ENCODE assay signal across 12 cellular contexts in the genomic region with DNA sequence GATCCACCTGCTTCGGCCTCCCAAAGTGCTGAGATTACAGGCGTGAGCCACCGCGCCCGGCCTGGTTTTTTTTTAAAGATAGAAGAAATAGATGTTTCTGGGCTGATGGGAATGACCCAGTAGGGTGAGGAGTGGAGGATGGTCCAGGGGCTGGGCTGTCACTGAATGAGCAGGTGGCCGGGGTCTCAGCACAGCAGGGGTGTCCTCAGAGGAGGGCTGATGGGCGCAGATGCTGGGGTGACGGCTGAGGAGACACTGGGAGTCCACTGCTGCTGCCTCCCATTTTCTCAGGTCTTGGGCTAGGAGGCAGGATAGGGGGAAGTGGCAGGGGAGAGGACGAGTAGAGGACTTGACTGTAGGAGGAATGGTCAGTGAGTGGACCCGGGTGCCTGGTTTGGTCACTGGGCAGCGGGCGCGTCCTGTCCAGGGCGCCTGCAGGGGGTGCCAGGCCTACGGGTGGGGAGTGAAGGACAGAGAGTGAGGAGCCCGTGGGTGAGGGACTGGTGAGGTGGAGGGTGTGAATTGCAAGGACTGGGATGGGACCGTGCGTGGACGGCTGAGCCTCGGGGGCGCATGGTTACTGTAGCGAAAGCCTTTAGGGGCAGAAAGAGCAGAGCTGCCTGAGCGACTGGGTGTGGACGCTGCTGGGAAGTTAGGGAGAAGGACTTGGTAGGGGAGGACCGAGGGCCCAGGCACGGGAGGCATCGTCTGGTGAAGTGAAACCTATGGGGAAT. TPM values are rescaled to one million over a fixed set of nuclear protein-coding genes. Genes with fewer than 3 reads are reported as not detected.
DNase-seq lines count a peak whose midpoint lies in the region; ATAC-seq and TF ChIP-seq lines count a peak whose summit lies in the region.
"Had no signal": no experiment of that assay in that cellular context is flagged by ENCODE, and none has a peak within 500 bp of the region (broad histone marks: within the 10 kb centered on the region; RNA-seq: fewer than 3 reads in every experiment).

No MANE protein-coding gene starts in this region.

- CTCF ChIA-PET in IMR-90 (lab: Yijun Ruan, JAX), result no interaction called here

- H2BK120ac ChIP-seq in IMR-90 (ENCODE audit: low read depth, low read length) (no peak overlapping the region), neuronal stem cell (ENCODE audit: low read depth, low read length) (peak overlapping the region; percentile 47)

- H3K27ac ChIP-seq in DOHH2 (ENCODE audit: low read depth, low read length), result peak overlapping the region; percentile 85
- H3K27ac ChIP-seq in IMR-90 (ENCODE audit: insufficient read depth, low read length), result no peak overlapping the region
- peak overlapping the region; percentile 22 for H3K27ac ChIP-seq in neuronal stem cell (replicated peaks; ENCODE audit: low read length)
- H3K27ac ChIP-seq: brain microvascular endothelial cell had no signal

- peak overlapping the region; percentile 53 for H3K27ac Mint-ChIP-seq in chondrocyte (ENCODE audit: unreplicated experiment)

- H4K8ac ChIP-seq in IMR-90 (ENCODE audit: low read depth in 2 of 2, low read length in 2 of 2) (no peak overlapping the region), neuronal stem cell (ENCODE audit: low read depth, low read length) (no peak overlapping the region)

- H3K18ac ChIP-seq in IMR-90 (ENCODE audit: low read depth, low read length) (no peak overlapping the region), neuronal stem cell (ENCODE audit: low read length) (peak overlapping the region; percentile 71)

- no peaks in the 10 kb centered on the region for H3K27me3 ChIP-seq in DOHH2 (ENCODE audit: control insufficient read depth, low read length)
- H3K27me3 ChIP-seq in IMR-90 (ENCODE audit: control insufficient read depth, insufficient read depth, low read length), result no peaks in the 10 kb centered on the region
- H3K27me3 ChIP-seq in neuronal stem cell (ENCODE audit: control insufficient read depth in 3 of 3, insufficient read depth in 3 of 3, low read depth in 1 of 3, low read length in 3 of 3), result peaks cover 0 to 26% (median 9%) of the 10 kb centered on the region in 3 experiments
- H3K27me3 ChIP-seq: brain microvascular endothelial cell had no signal

- POLR2A ChIA-PET in IMR-90 (lab: Charles Lee; ENCODE audit: unreplicated experiment), result interaction anchor here (0.6 kb wide), 1 partner anchor 433 kb away, joined by 4 read pairs; a partner anchor contains a TSS

- peaks cover 5% of the 10 kb centered on the region; the same call in 1 of the 2 replicates for H3F3A ChIP-seq in DOHH2 (ENCODE audit: control insufficient read depth, insufficient read depth)

- H3K4me3 Mint-ChIP-seq in chondrocyte (ENCODE audit: unreplicated experiment), result no peak overlapping the region

- H3K9me1 ChIP-seq in IMR-90 (ENCODE audit: insufficient read depth, low read length), result no peaks in the 10 kb centered on the region; the same call in 1 of the 2 replicates

- no peak for TF ChIP-seq POLR2A in IMR-90 (IDR thresholded peaks at IDR 0.05; ENCODE audit: low read depth, low read length)

- H3K9ac ChIP-seq in IMR-90 (ENCODE audit: low read depth, low read length) (no peak overlapping the region), neuronal stem cell (ENCODE audit: low read depth, low read length, poor library complexity) (peak overlapping the region; percentile 60)

- H3K14ac ChIP-seq in IMR-90 (replicated peaks; ENCODE audit: low read depth, low read length) (no peak overlapping the region), neuronal stem cell (ENCODE audit: low read length) (peak overlapping the region; percentile 21)

- H3K4me1 Mint-ChIP-seq in chondrocyte (ENCODE audit: low read depth), result peaks cover 42% of the 10 kb centered on the region

- dilution Hi-C loops in IMR-90 (cut with HindIII; ENCODE audit: low sequenced_read_pairs, unreplicated experiment), result no loop called here

- H3K56ac ChIP-seq in IMR-90 (ENCODE audit: extremely low read depth, insufficient read depth, low read length), result no peak overlapping the region

- H3K79me1 ChIP-seq in IMR-90 (ENCODE audit: low read depth in 1 of 2, low read length in 2 of 2) (peaks cover 3 to 66% of the 10 kb centered on the region in 2 experiments), neuronal stem cell (ENCODE audit: low read depth, low read length) (peaks cover 9% of the 10 kb centered on the region)

- H4K5ac ChIP-seq in IMR-90 (ENCODE audit: low read depth, low read length), result no peak overlapping the region

- H3K4me2 ChIP-seq in DOHH2 (ENCODE audit: low read length), result peak overlapping the region; percentile 85
- H3K4me2 ChIP-seq in IMR-90 (ENCODE audit: low read depth, low read length), result no peak overlapping the region
- H3K4me2 ChIP-seq in neuronal stem cell (ENCODE audit: insufficient read depth, low read length, poor library complexity, severe bottlenecking), result no peak overlapping the region

- in situ Hi-C loops in IMR-90 (cut with MboI; ENCODE audit: low sequenced_read_pairs), result no loop called here

- no peak overlapping the region for H2AFZ ChIP-seq in IMR-90 (replicated peaks; ENCODE audit: low read length, poor library complexity)
- H2AFZ ChIP-seq in neuronal stem cell (ENCODE audit: low read length), result no peak overlapping the region

- TF ChIP-seq RAD21 in IMR-90 (IDR thresholded peaks at IDR 0.05; ENCODE audit: low read length), result no peak

- peaks cover 6% of the 10 kb centered on the region for H3K36me3 Mint-ChIP-seq in chondrocyte (ENCODE audit: low read depth)

- no peak for TF ChIP-seq CTCF in DOHH2 (IDR thresholded peaks at IDR 0.05; ENCODE audit: low read depth, low read length, poor library complexity, severe bottlenecking)
- no peak for TF ChIP-seq CTCF in IMR-90 (conservative IDR thresholded peaks at IDR 0.05; ENCODE audit: low read depth, low read length)
- no peak for TF ChIP-seq CTCF in chondrocyte (IDR thresholded peaks at IDR 0.05)

- DNase-seq in IMR-90 (no peak), chondrocyte (ENCODE audit: low spot score) (peak; percentile 92), neuronal stem cell (ENCODE audit: low spot score) (no peak), NCI-H1092 treated with DMSO at 0.1 percent for 48 hours (lab: John Stamatoyannopoulos, UW) (no peak)
- DNase-seq: activated T-cell treated with anti-CD3 and anti-CD28 coated beads, Interleukin-2, amount 50 U/mL, for 1 hour; brain microvascular endothelial cell; mammary epithelial cell; substantia nigra had no signal

- H3K23ac ChIP-seq in IMR-90 (ENCODE audit: low read depth, low read length) (no peak overlapping the region), neuronal stem cell (ENCODE audit: low read depth, low read length, poor library complexity) (peak overlapping the region; percentile 73)

- H2BK12ac ChIP-seq in neuronal stem cell (ENCODE audit: low read length), result no peak overlapping the region

- H3K9me2 ChIP-seq in DOHH2 (replicated peaks; ENCODE audit: control insufficient read depth, low read length), result no peaks in the 10 kb centered on the region

- H4K91ac ChIP-seq in IMR-90 (ENCODE audit: insufficient read depth, low read depth, low read length) (no peak overlapping the region), neuronal stem cell (ENCODE audit: low read depth, low read length, poor library complexity) (no peak overlapping the region)

- intact Hi-C loops in IMR-90 (cut with micrococcal nuclease), result no loop called here

- no peak overlapping the region for H3K4ac ChIP-seq in IMR-90 (ENCODE audit: low read depth, low read length)
- peak overlapping the region; percentile 66 for H3K4ac ChIP-seq in neuronal stem cell (ENCODE audit: low read length)

- peak overlapping the region; percentile 24; the same call in 1 of the 2 replicates for H2AK5ac ChIP-seq in IMR-90 (ENCODE audit: low read depth, low read length)
- H2AK5ac ChIP-seq in neuronal stem cell (ENCODE audit: low read depth, low read length), result peak overlapping the region; percentile 86

- H3K79me2 ChIP-seq in DOHH2 (ENCODE audit: control insufficient read depth, low read length), result peaks cover 31% of the 10 kb centered on the region

- H3K9me3 ChIP-seq in DOHH2 (ENCODE audit: control insufficient read depth, insufficient read depth, low read length) (no peaks in the 10 kb centered on the region), IMR-90 (ENCODE audit: control insufficient read depth, insufficient read depth, low read length) (no peaks in the 10 kb centered on the region), neuronal stem cell (replicated peaks in 1 of 2; ENCODE audit: control insufficient read depth in 2 of 2, insufficient read depth in 1 of 2, low read depth in 1 of 2, low read length in 2 of 2) (peaks cover 3 to 12% of the 10 kb centered on the region in 2 donors)

- 87% methylated on average over 16 of the region's 27 CpGs; no CpG with 5 or more reads in 1 of the 2 experiments for WGBS in IMR-90 (ENCODE audit: extremely low coverage in 2 of 2, insufficient read length in 1 of 2), 2 experiments
- no CpG with 5 or more reads among the region's 27 CpGs for WGBS in neuronal stem cell (ENCODE audit: extremely low coverage in 2 of 2, insufficient read length in 2 of 2, insufficient replicate concordance in 1 of 2), 2 donors

- H2BK5ac ChIP-seq in IMR-90 (ENCODE audit: low read depth, low read length, poor library complexity, severe bottlenecking) (no peak overlapping the region), neuronal stem cell (ENCODE audit: low read length) (peak overlapping the region; percentile 39)

- peaks cover 47% of the 10 kb centered on the region for H3K36me3 ChIP-seq in DOHH2 (ENCODE audit: control insufficient read depth, low read length)
- H3K36me3 ChIP-seq in IMR-90 (ENCODE audit: control insufficient read depth, insufficient read depth, low read length), result peaks cover 43% of the 10 kb centered on the region
- peaks cover 25 to 33% of the 10 kb centered on the region in 2 donors for H3K36me3 ChIP-seq in neuronal stem cell (replicated peaks in 1 of 2; ENCODE audit: control insufficient read depth in 2 of 2, insufficient read depth in 2 of 2, low read length in 2 of 2)

- H2BK15ac ChIP-seq in IMR-90 (ENCODE audit: low read depth, low read length), result no peak overlapping the region
- H2BK15ac ChIP-seq in neuronal stem cell (ENCODE audit: low read length), result peak overlapping the region; percentile 85

- ATAC-seq in IMR-90 (ENCODE audit: low read depth) (no peak), HG02981 (IDR thresholded peaks at IDR 0.05; ENCODE audit: unreplicated experiment) (no peak), GM19035 (IDR thresholded peaks at IDR 0.05; ENCODE audit: unreplicated experiment) (no peak)

- BruUV-seq in IMR-90 (replicated peaks; lab: Mats Ljungman, UMichigan), result no TSS peak

- H4K20me1 ChIP-seq in DOHH2 (ENCODE audit: control insufficient read depth, insufficient read depth, low read depth, low read length) (no peaks in the 10 kb centered on the region), IMR-90 (ENCODE audit: insufficient read depth, low read length) (peaks cover 26% of the 10 kb centered on the region)

- peak overlapping the region; percentile 81 for H2AK9ac ChIP-seq in IMR-90 (replicated peaks; ENCODE audit: low read depth, low read length, poor library complexity)

- H3K9me3 Mint-ChIP-seq in chondrocyte (ENCODE audit: low read depth), result no peaks in the 10 kb centered on the region

- H3K4me3 ChIP-seq in DOHH2 (ENCODE audit: low read length) (peak overlapping the region; percentile 85), IMR-90 (ENCODE audit: insufficient read depth, low read depth, low read length) (no peak overlapping the region), neuronal stem cell (ENCODE audit: low read length in 2 of 2) (no peak overlapping the region)

- H3K27me3 Mint-ChIP-seq in chondrocyte (ENCODE audit: low read depth), result no peaks in the 10 kb centered on the region

- no peak overlapping the region for H2BK20ac ChIP-seq in IMR-90 (ENCODE audit: low read depth, low read length)

- peaks cover 86% of the 10 kb centered on the region for H3K4me1 ChIP-seq in DOHH2 (ENCODE audit: control insufficient read depth, low read length)
- peaks cover 18% of the 10 kb centered on the region for H3K4me1 ChIP-seq in IMR-90 (ENCODE audit: control insufficient read depth, insufficient read depth, low read length)
- peaks cover 11 to 20% of the 10 kb centered on the region in 2 donors for H3K4me1 ChIP-seq in neuronal stem cell (ENCODE audit: control insufficient read depth in 2 of 2, insufficient read depth in 1 of 2, low read depth in 1 of 2, low read length in 2 of 2)

RNA-seq across cellular contexts. Expression of a gene that starts 2.2 kb away (rescaled TPM):
- total RNA-seq in IMR-90 (2012; rRNA removed), result 9.7 and 11.4 TPM in 2 replicates
- polyA plus RNA-seq in IMR-90 (2012; rRNA removed), result 22.9 and 28.4 TPM in 2 replicates
- 17.3 and 37.9 TPM in 2 replicates for polyA plus RNA-seq in IMR-90 (2012; cell fraction: cytosol; rRNA removed)
- 14.3 and 42.3 TPM in 2 replicates for polyA plus RNA-seq in IMR-90 (2012; cell fraction: nucleus; rRNA removed; ENCODE audit: low replicate concordance)
- total RNA-seq in chondrocyte, result 0.85 to 3.5 TPM (median 3.4 TPM) in 3 replicates
- 3.1 TPM for polyA plus RNA-seq in neuronal stem cell (2013, experiment 1 of 2)
- 3.0 TPM for polyA plus RNA-seq in neuronal stem cell (2013, experiment 2 of 2)

RNA-seq across cellular contexts. Expression of a gene that starts 20.2 kb away (rescaled TPM):
- 36.7 and 36.9 TPM in 2 replicates for total RNA-seq in IMR-90 (2012; rRNA removed)
- 65.1 and 66.0 TPM in 2 replicates for polyA plus RNA-seq in IMR-90 (2012; rRNA removed)
- polyA plus RNA-seq in IMR-90 (2012; cell fraction: cytosol; rRNA removed), result 38.5 and 59.2 TPM in 2 replicates
- polyA plus RNA-seq in IMR-90 (2012; cell fraction: nucleus; rRNA removed; ENCODE audit: low replicate concordance), result 43.4 and 76.9 TPM in 2 replicates
- total RNA-seq in chondrocyte, result 48.0 to 55.1 TPM (median 52.4 TPM) in 3 replicates
- polyA plus RNA-seq in neuronal stem cell (2013, experiment 1 of 2), result 45.7 TPM
- polyA plus RNA-seq in neuronal stem cell (2013, experiment 2 of 2), result 46.2 TPM

RNA-seq across cellular contexts. Expression of a gene that starts 24.3 kb away (rescaled TPM):
- total RNA-seq in IMR-90 (2012; rRNA removed) (not detected in 2 replicates), chondrocyte (not detected in 3 replicates)
- not detected in 2 replicates for polyA plus RNA-seq in IMR-90 (2012; rRNA removed)
- not detected in 2 replicates for polyA plus RNA-seq in IMR-90 (2012; cell fraction: cytosol; rRNA removed)
- polyA plus RNA-seq in IMR-90 (2012; cell fraction: nucleus; rRNA removed; ENCODE audit: low replicate concordance), result 0.09 TPM in 1 of 2 replicates, not detected in the other
- 0.07 TPM for polyA plus RNA-seq in neuronal stem cell (2013, experiment 1 of 2)
- not detected for polyA plus RNA-seq in neuronal stem cell (2013, experiment 2 of 2)
- total RNA-seq: mammary epithelial cell, renal cortical epithelial cell had no signal
- polyA plus RNA-seq: mammary epithelial cell had no signal

RNA-seq across cellular contexts. Expression of a gene that starts 26.7 kb away (rescaled TPM):
- total RNA-seq in IMR-90 (2012; rRNA removed) (not detected in 2 replicates), chondrocyte (0.39 to 6.9 TPM (median 6.7 TPM) in 3 replicates)
- polyA plus RNA-seq in IMR-90 (2012; rRNA removed), result 0.15 and 0.39 TPM in 2 replicates
- 0.37 and 1.8 TPM in 2 replicates for polyA plus RNA-seq in IMR-90 (2012; cell fraction: cytosol; rRNA removed)
- polyA plus RNA-seq in IMR-90 (2012; cell fraction: nucleus; rRNA removed; ENCODE audit: low replicate concordance), result 2.9 and 4.1 TPM in 2 replicates
- polyA plus RNA-seq in neuronal stem cell (2013, experiment 1 of 2), result 51.2 TPM
- 51.6 TPM for polyA plus RNA-seq in neuronal stem cell (2013, experiment 2 of 2)

RNA-seq across cellular contexts. Expression of a gene that starts 34.3 kb away (rescaled TPM):
- total RNA-seq in IMR-90 (2012; rRNA removed) (236 and 237 TPM in 2 replicates), chondrocyte (117 to 155 TPM (median 121 TPM) in 3 replicates)
- 529 and 613 TPM in 2 replicates for polyA plus RNA-seq in IMR-90 (2012; rRNA removed)
- 396 and 719 TPM in 2 replicates for polyA plus RNA-seq in IMR-90 (2012; cell fraction: cytosol; rRNA removed)
- 295 and 529 TPM in 2 replicates for polyA plus RNA-seq in IMR-90 (2012; cell fraction: nucleus; rRNA removed; ENCODE audit: low replicate concordance)
- polyA plus RNA-seq in neuronal stem cell (2013, experiment 1 of 2), result 358 TPM
- polyA plus RNA-seq in neuronal stem cell (2013, experiment 2 of 2), result 354 TPM
